In genomic region chr3:141085331-141086047, GRCh38 we compare ENCODE assay signal across 15 cellular contexts. TPM values are rescaled to one million over a fixed set of nuclear protein-coding genes. Genes with fewer than 3 reads are reported as not detected.
DNase-seq lines count a peak whose midpoint lies in the region; ATAC-seq and TF ChIP-seq lines count a peak whose summit lies in the region.
"Had no signal": no experiment of that assay in that cellular context is flagged by ENCODE, and none has a peak within 500 bp of the region (broad histone marks: within the 10 kb centered on the region; RNA-seq: fewer than 3 reads in every experiment).

No MANE protein-coding gene starts in this region.

- no peaks in the 10 kb centered on the region for H3K27me3 ChIP-seq in neural progenitor cell

- ATAC-seq in natural killer cell treated with Interleukin-12 subunit alpha and Interleukin-12 subunit beta and Interleukin-15 and Interleukin-18, amount 100 ng/mL, for 72 hours = no peak
- ATAC-seq in natural killer cell = no peak
- ATAC-seq in GM19328 (IDR thresholded peaks at IDR 0.05; ENCODE audit: unreplicated experiment) = no peak

- H3K27me3 Mint-ChIP-seq in natural killer cell treated with Interleukin-12 subunit alpha and Interleukin-12 subunit beta and Interleukin-15 and Interleukin-18, amount 100 ng/mL, for 72 hours = peaks cover 0 to 5% of the 10 kb centered on the region in 2 donors
- H3K27me3 Mint-ChIP-seq in natural killer cell (ENCODE audit: low read depth in 2 of 2) (peaks cover 0 to 3% of the 10 kb centered on the region in 2 donors), brain (peaks cover 2% of the 10 kb centered on the region), neural progenitor cell (ENCODE audit: insufficient read depth, low read depth) (peaks cover 11% of the 10 kb centered on the region)

- peaks cover 23% of the 10 kb centered on the region for H3F3A ChIP-seq in neural progenitor cell (ENCODE audit: low read depth)

- no peak overlapping the region for H2AFZ ChIP-seq in neural progenitor cell (replicated peaks)
- H2AFZ ChIP-seq: PC-9 had no signal

- H3K9me3 ChIP-seq in neural progenitor cell (ENCODE audit: low read depth) = no peaks in the 10 kb centered on the region

- no peak overlapping the region for H3K4me3 Mint-ChIP-seq in natural killer cell treated with Interleukin-12 subunit alpha and Interleukin-12 subunit beta and Interleukin-15 and Interleukin-18, amount 100 ng/mL, for 72 hours
- H3K4me3 Mint-ChIP-seq in natural killer cell (no peak overlapping the region), brain (no peak overlapping the region), neural progenitor cell (no peak overlapping the region)
- H3K4me3 Mint-ChIP-seq: CD14-positive monocyte had no signal

- H3K4me1 Mint-ChIP-seq in natural killer cell treated with Interleukin-12 subunit alpha and Interleukin-12 subunit beta and Interleukin-15 and Interleukin-18, amount 100 ng/mL, for 72 hours (ENCODE audit: low read depth in 2 of 2) = no peaks in the 10 kb centered on the region
- H3K4me1 Mint-ChIP-seq in natural killer cell (no peaks in the 10 kb centered on the region), brain (peaks cover 86% of the 10 kb centered on the region), neural progenitor cell (peaks cover 89% of the 10 kb centered on the region)

- intact Hi-C loops in natural killer cell (cut with micrococcal nuclease) = no loop called here

- peak; percentile 56 for DNase-seq in natural killer cell treated with Interleukin-12 subunit alpha and Interleukin-12 subunit beta and Interleukin-15 and Interleukin-18, amount 100 ng/mL, for 72 hours (ENCODE audit: low spot score)
- DNase-seq in natural killer cell (no peak), neural progenitor cell (ENCODE audit: low spot score) (no peak), dedifferentiated amniotic fluid mesenchymal stem cell (ENCODE audit: extremely low spot score) (no peak), foreskin melanocyte (no peak)
- DNase-seq: COR-L47, DMS153, EL, Kasumi-1, NCI-H187 treated with DMSO at 0.1 percent for 48 hours, NCI-H526, PC-9 had no signal

- peak overlapping the region; percentile 1 for H3K4me2 ChIP-seq in neural progenitor cell
- H3K4me2 ChIP-seq: PC-9 had no signal

- no peak overlapping the region for H3K27ac ChIP-seq in neural progenitor cell
- H3K27ac ChIP-seq: PC-9 had no signal

- H3K4me3 ChIP-seq in neural progenitor cell = no peak overlapping the region
- H3K4me3 ChIP-seq: PC-9 had no signal

- no peaks in the 10 kb centered on the region for H3K9me3 Mint-ChIP-seq in natural killer cell treated with Interleukin-12 subunit alpha and Interleukin-12 subunit beta and Interleukin-15 and Interleukin-18, amount 100 ng/mL, for 72 hours
- H3K9me3 Mint-ChIP-seq in natural killer cell = no peaks in the 10 kb centered on the region
- peaks cover 0 to 4% (median 0%) of the 10 kb centered on the region in 5 experiments for H3K9me3 Mint-ChIP-seq in brain
- H3K9me3 Mint-ChIP-seq in neural progenitor cell = no peaks in the 10 kb centered on the region
- H3K9me3 Mint-ChIP-seq: CD14-positive monocyte had no signal

- H3K9ac ChIP-seq in neural progenitor cell = no peak overlapping the region

- no peaks in the 10 kb centered on the region for H3K36me3 Mint-ChIP-seq in natural killer cell treated with Interleukin-12 subunit alpha and Interleukin-12 subunit beta and Interleukin-15 and Interleukin-18, amount 100 ng/mL, for 72 hours
- H3K36me3 Mint-ChIP-seq in natural killer cell (no peaks in the 10 kb centered on the region), brain (no peaks in the 10 kb centered on the region), neural progenitor cell (peaks cover 3% of the 10 kb centered on the region)
- H3K36me3 Mint-ChIP-seq: CD14-positive monocyte had no signal

- no peak overlapping the region for H3K27ac Mint-ChIP-seq in natural killer cell treated with Interleukin-12 subunit alpha and Interleukin-12 subunit beta and Interleukin-15 and Interleukin-18, amount 100 ng/mL, for 72 hours
- H3K27ac Mint-ChIP-seq in natural killer cell (no peak overlapping the region), brain (peak overlapping the region in 3 of 5 experiments; percentile 77 to 95 (median 86)), neural progenitor cell (no peak overlapping the region)
- H3K27ac Mint-ChIP-seq: CD14-positive monocyte had no signal

- H3K4me1 ChIP-seq in neural progenitor cell = peaks cover 90% of the 10 kb centered on the region

- H3K79me2 ChIP-seq in neural progenitor cell (ENCODE audit: low read depth) = peaks cover 10% of the 10 kb centered on the region

- no peaks in the 10 kb centered on the region for H3K36me3 ChIP-seq in neural progenitor cell

- H4K20me1 ChIP-seq in neural progenitor cell (ENCODE audit: low read depth) = no peaks in the 10 kb centered on the region

- no peak for TF ChIP-seq CTCF in natural killer cell (IDR thresholded peaks at IDR 0.05)
- no peak for TF ChIP-seq CTCF in brain (conservative IDR thresholded peaks at IDR 0.05)
- no peak for TF ChIP-seq CTCF in neural progenitor cell (IDR thresholded peaks at IDR 0.05)

RNA-seq across cellular contexts. Expression of gene SPSB4, which starts 34.3 kb away (rescaled TPM):
- total RNA-seq in natural killer cell treated with Interleukin-12 subunit alpha and Interleukin-12 subunit beta and Interleukin-15 and Interleukin-18, amount 100 ng/mL, for 72 hours = not detected
- total RNA-seq in natural killer cell (not detected), neural progenitor cell (ENCODE audit: low replicate concordance) (4.9 and 10.7 TPM in 2 replicates)
- polyA plus RNA-seq in brain (ENCODE audit: insufficient read depth, low read depth, low replicate concordance) = 5.4 TPM
- total RNA-seq: PC-9 had no signal
- polyA plus RNA-seq: CD14-positive monocyte had no signal

Comparison
In these comparisons a context has a peak if more than half of its experiments do, and no peak if none do; other contexts are left out.
1. H3K27ac Mint-ChIP-seq: peak in brain (3 of 5); none in natural killer cell treated with Interleukin-12 subunit alpha and Interleukin-12 subunit beta and Interleukin-15 and Interleukin-18, amount 100 ng/mL, for 72 hours (0 of 2), natural killer cell (0 of 2) and neural progenitor cell (single experiment).